3 cellular contexts compared by ENCODE assay signal in genomic region chr5:1471240-1471853, GRCh38.
TF ChIP-seq lines count a peak whose summit lies in the region.

No MANE protein-coding gene starts in this region.

TF ChIP-seq in GM12891, 5 proteins besides CTCF, POLR2A, EP300 and RAD21:
- TF ChIP-seq POLR2AphosphoS5 (IDR thresholded peaks at IDR 0.05; ENCODE audit: low read depth, low read length) = no peak
- TF ChIP-seq SPI1 (IDR thresholded peaks at IDR 0.05; ENCODE audit: low read depth, low read length) = no peak
- no peak for TF ChIP-seq TAF1 (IDR thresholded peaks at IDR 0.05; ENCODE audit: low read depth, low read length)
- no peak for TF ChIP-seq POU2F2 (IDR thresholded peaks at IDR 0.05; ENCODE audit: low read depth, low read length)
- TF ChIP-seq PAX5 (IDR thresholded peaks at IDR 0.05; ENCODE audit: insufficient read depth, low read length, severe bottlenecking) = no peak

TF ChIP-seq in K562, 482 proteins besides CTCF, POLR2A, EP300 and RAD21:
- TF ChIP-seq ESRRA (IDR thresholded peaks at IDR 0.05; ENCODE audit: borderline replicate concordance, low read depth) (no peak), IRF2 (CRISPR knock-in tag; IDR thresholded peaks at IDR 0.05) (0 out of 2 replicates have a peak, but pooled peaks have one; percentile 15), U2AF2 (optimal IDR thresholded peaks at IDR 0.05; ENCODE audit: low read depth, low read length) (no peak), NKRF (IDR thresholded peaks at IDR 0.05; ENCODE audit: borderline replicate concordance) (no peak), MCM7 (IDR thresholded peaks at IDR 0.05) (no peak)
- TF ChIP-seq, protein P1, sequence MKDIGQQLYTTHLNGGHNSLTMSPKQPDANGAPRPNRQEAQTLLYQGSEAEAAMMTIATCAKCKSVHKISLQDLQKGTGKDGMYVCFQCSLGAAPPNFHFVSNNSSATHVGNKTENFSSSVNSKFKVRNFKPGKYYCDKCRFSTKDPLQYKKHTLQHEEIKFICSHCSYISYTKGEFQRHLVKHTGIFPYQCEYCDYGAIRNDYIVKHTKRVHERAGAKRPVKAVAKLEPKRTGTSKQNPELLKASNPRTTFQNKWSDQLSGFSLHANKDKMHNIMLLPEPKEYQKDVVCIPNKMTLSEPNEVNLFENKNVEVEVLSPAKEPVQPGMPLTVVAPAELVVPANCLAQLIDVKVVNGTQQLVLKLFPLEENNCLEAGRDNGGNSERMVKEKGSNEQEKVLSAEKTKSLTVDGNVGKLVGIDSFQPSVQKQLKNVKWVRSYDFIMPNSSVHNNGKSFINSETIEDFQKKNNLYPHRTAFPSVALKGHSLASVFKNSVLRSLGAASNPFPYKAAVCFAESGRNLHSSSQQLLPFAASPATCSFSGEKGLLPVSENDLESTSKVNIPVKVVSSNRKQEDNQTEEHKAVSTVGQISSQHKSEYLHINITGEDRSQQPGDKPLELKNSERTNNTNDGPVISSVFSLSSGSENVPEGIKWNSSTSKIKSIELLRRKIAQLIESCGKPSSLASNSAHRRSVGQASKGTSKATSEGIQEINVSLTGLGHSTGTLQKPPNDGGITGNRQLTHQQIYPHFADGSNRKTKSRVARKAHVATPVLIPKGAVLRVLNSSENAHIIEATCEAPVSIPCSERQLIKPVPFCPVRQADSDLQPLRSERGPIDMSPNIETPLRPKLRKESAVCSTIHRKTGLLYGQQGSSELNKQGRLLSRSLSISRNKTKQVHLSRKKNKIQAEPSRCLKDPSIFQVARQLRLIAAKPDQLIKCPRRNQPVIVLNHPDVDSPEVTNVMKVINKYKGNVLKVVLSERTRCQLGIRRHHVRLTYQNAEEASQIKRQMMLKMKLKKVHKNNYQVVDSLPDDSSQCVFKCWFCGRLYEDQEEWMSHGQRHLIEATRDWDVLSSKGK (CRISPR knock-in tag; IDR thresholded peaks at IDR 0.05) = no peak

TF ChIP-seq in GM23338, 12 proteins besides CTCF, POLR2A, EP300 and RAD21:
- TF ChIP-seq EZH2phosphoT487 (IDR thresholded peaks at IDR 0.05; ENCODE audit: unreplicated experiment) = no peak
- no peak for TF ChIP-seq REST (IDR thresholded peaks at IDR 0.05; ENCODE audit: unreplicated experiment)
- TF ChIP-seq EZH2 (IDR thresholded peaks at IDR 0.05; ENCODE audit: low read depth, unreplicated experiment) = no peak
- TF ChIP-seq JUNB (IDR thresholded peaks at IDR 0.05; ENCODE audit: unreplicated experiment) = no peak
- TF ChIP-seq POLR2AphosphoS5 (IDR thresholded peaks at IDR 0.05; ENCODE audit: low read depth) = no peak
- TF ChIP-seq, protein P2, sequence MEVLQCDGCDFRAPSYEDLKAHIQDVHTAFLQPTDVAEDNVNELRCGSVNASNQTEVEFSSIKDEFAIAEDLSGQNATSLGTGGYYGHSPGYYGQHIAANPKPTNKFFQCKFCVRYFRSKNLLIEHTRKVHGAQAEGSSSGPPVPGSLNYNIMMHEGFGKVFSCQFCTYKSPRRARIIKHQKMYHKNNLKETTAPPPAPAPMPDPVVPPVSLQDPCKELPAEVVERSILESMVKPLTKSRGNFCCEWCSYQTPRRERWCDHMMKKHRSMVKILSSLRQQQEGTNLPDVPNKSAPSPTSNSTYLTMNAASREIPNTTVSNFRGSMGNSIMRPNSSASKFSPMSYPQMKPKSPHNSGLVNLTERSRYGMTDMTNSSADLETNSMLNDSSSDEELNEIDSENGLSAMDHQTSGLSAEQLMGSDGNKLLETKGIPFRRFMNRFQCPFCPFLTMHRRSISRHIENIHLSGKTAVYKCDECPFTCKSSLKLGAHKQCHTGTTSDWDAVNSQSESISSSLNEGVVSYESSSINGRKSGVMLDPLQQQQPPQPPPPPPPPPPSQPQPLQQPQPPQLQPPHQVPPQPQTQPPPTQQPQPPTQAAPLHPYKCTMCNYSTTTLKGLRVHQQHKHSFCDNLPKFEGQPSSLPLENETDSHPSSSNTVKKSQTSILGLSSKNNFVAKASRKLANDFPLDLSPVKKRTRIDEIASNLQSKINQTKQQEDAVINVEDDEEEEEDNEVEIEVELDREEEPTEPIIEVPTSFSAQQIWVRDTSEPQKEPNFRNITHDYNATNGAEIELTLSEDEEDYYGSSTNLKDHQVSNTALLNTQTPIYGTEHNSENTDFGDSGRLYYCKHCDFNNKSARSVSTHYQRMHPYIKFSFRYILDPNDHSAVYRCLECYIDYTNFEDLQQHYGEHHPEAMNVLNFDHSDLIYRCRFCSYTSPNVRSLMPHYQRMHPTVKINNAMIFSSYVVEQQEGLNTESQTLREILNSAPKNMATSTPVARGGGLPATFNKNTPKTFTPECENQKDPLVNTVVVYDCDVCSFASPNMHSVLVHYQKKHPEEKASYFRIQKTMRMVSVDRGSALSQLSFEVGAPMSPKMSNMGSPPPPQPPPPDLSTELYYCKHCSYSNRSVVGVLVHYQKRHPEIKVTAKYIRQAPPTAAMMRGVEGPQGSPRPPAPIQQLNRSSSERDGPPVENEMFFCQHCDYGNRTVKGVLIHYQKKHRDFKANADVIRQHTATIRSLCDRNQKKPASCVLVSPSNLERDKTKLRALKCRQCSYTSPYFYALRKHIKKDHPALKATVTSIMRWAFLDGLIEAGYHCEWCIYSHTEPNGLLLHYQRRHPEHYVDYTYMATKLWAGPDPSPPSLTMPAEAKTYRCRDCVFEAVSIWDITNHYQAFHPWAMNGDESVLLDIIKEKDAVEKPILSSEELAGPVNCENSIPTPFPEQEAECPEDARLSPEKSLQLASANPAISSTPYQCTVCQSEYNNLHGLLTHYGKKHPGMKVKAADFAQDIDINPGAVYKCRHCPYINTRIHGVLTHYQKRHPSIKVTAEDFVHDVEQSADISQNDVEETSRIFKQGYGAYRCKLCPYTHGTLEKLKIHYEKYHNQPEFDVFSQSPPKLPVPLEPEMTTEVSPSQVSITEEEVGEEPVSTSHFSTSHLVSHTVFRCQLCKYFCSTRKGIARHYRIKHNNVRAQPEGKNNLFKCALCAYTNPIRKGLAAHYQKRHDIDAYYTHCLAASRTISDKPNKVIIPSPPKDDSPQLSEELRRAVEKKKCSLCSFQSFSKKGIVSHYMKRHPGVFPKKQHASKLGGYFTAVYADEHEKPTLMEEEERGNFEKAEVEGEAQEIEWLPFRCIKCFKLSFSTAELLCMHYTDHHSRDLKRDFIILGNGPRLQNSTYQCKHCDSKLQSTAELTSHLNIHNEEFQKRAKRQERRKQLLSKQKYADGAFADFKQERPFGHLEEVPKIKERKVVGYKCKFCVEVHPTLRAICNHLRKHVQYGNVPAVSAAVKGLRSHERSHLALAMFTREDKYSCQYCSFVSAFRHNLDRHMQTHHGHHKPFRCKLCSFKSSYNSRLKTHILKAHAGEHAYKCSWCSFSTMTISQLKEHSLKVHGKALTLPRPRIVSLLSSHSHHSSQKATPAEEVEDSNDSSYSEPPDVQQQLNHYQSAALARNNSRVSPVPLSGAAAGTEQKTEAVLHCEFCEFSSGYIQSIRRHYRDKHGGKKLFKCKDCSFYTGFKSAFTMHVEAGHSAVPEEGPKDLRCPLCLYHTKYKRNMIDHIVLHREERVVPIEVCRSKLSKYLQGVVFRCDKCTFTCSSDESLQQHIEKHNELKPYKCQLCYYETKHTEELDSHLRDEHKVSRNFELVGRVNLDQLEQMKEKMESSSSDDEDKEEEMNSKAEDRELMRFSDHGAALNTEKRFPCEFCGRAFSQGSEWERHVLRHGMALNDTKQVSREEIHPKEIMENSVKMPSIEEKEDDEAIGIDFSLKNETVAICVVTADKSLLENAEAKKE (CRISPR knock-in tag; IDR thresholded peaks at IDR 0.05) = no peak
- TF ChIP-seq CREB1 (CRISPR knock-in tag; IDR thresholded peaks at IDR 0.05; ENCODE audit: low read depth) = no peak
- TF ChIP-seq, protein P3, sequence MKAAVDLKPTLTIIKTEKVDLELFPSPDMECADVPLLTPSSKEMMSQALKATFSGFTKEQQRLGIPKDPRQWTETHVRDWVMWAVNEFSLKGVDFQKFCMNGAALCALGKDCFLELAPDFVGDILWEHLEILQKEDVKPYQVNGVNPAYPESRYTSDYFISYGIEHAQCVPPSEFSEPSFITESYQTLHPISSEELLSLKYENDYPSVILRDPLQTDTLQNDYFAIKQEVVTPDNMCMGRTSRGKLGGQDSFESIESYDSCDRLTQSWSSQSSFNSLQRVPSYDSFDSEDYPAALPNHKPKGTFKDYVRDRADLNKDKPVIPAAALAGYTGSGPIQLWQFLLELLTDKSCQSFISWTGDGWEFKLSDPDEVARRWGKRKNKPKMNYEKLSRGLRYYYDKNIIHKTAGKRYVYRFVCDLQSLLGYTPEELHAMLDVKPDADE (IDR thresholded peaks at IDR 0.05) = no peak
- TF ChIP-seq STAT1 (IDR thresholded peaks at IDR 0.05; ENCODE audit: unreplicated experiment) = no peak
- no peak for TF ChIP-seq NANOG (IDR thresholded peaks at IDR 0.05; ENCODE audit: borderline replicate concordance)
- no peak for TF ChIP-seq ZNF114 (CRISPR knock-in tag; IDR thresholded peaks at IDR 0.05)
- TF ChIP-seq ZNF331 (CRISPR knock-in tag; IDR thresholded peaks at IDR 0.05; ENCODE audit: low read depth) = no peak
TF ChIP-seq in GM23338: peak in this region for 0.
